In genomic region chr9:84315278-84315877, GRCh38 we compare ENCODE assay signal across 9 cellular contexts. TPM values are rescaled to one million over a fixed set of nuclear protein-coding genes. Genes with fewer than 3 reads are reported as not detected.
DNase-seq lines count a peak whose midpoint lies in the region; ATAC-seq, FAIRE-seq and TF ChIP-seq lines count a peak whose summit lies in the region.
"Had no signal": no experiment of that assay in that cellular context is flagged by ENCODE, and none has a peak within 500 bp of the region (broad histone marks: within the 10 kb centered on the region; RNA-seq: fewer than 3 reads in every experiment).

No MANE protein-coding gene starts in this region.

- CTCF ChIA-PET in AG04450 (lab: Charles Lee): interaction anchor here (0.6 to 3.4 kb wide), 44 partner anchors 8 to 1899 kb away, joined by 3 to 24 read pairs (median 3); partner anchors contain the start of gene KIF27
- CTCF ChIA-PET in T-cell (lab: Charles Lee): interaction anchor here (0.6 to 2.0 kb wide), 7 partner anchors 20 to 781 kb away, joined by 3 to 6 read pairs (median 4); no protein-coding TSS in a partner anchor

- peak; percentile 81 for ATAC-seq in GM18511 (IDR thresholded peaks at IDR 0.05; ENCODE audit: unreplicated experiment)
- peak; percentile 43 to 56 (median 52) for ATAC-seq in T-cell (replicated peaks in 1 of 4)
- no peak for ATAC-seq in HG03139 (IDR thresholded peaks at IDR 0.05; ENCODE audit: unreplicated experiment)

- H3K27ac ChIP-seq in AG04450 (ENCODE audit: low read depth, low read length) (no peak overlapping the region), astrocyte (ENCODE audit: low read depth, low read length) (no peak overlapping the region), hepatocyte (no peak overlapping the region)
- H3K27ac ChIP-seq: skin epidermis had no signal

- FAIRE-seq in astrocyte (lab: Jason Lieb, UNC): no peak

- H3K79me2 ChIP-seq in Loucy (ENCODE audit: insufficient read depth, low read length) (no peaks in the 10 kb centered on the region), astrocyte (ENCODE audit: insufficient read depth, low read length) (no peaks in the 10 kb centered on the region), hepatocyte (no peaks in the 10 kb centered on the region)

- H3K9me3 ChIP-seq in AG04450 (ENCODE audit: control insufficient read depth, insufficient read depth, low read length): no peaks in the 10 kb centered on the region
- H3K9me3 ChIP-seq in Loucy (ENCODE audit: insufficient read depth, low read depth, low read length): no peaks in the 10 kb centered on the region
- H3K9me3 ChIP-seq in astrocyte (ENCODE audit: insufficient read depth, low read depth, low read length): no peaks in the 10 kb centered on the region
- H3K9me3 ChIP-seq in hepatocyte (ENCODE audit: low read depth): no peaks in the 10 kb centered on the region

- H4K20me1 ChIP-seq in Loucy (ENCODE audit: insufficient read depth, low read length, poor library complexity, severe bottlenecking): no peaks in the 10 kb centered on the region
- H4K20me1 ChIP-seq in astrocyte (ENCODE audit: insufficient read depth, low read length): no peaks in the 10 kb centered on the region
- no peaks in the 10 kb centered on the region for H4K20me1 ChIP-seq in hepatocyte (ENCODE audit: insufficient read depth, poor library complexity, severe bottlenecking)

- POLR2A ChIA-PET in AG04450 (lab: Yijun Ruan, JAX): no interaction called here
- POLR2A ChIA-PET in T-cell (lab: Charles Lee): no interaction called here

- H3K36me3 Mint-ChIP-seq in T-cell (no peaks in the 10 kb centered on the region), astrocyte (ENCODE audit: low read depth, unreplicated experiment) (no peaks in the 10 kb centered on the region)

- H3K4me3 ChIP-seq in AG04450 (ENCODE audit: low read depth, low read length) (no peak overlapping the region), Loucy (ENCODE audit: low read length, poor library complexity, severe bottlenecking) (no peak overlapping the region), astrocyte (ENCODE audit: insufficient read depth, low read depth, low read length) (no peak overlapping the region), hepatocyte (no peak overlapping the region)
- H3K4me3 ChIP-seq: skin epidermis had no signal

- no peaks in the 10 kb centered on the region for H3K27me3 ChIP-seq in AG04450 (ENCODE audit: control insufficient read depth, insufficient read depth, low read length)
- no peaks in the 10 kb centered on the region for H3K27me3 ChIP-seq in Loucy (ENCODE audit: insufficient read depth, low read length, poor library complexity, severe bottlenecking)
- no peaks in the 10 kb centered on the region for H3K27me3 ChIP-seq in astrocyte (ENCODE audit: insufficient read depth, low read length)
- no peaks in the 10 kb centered on the region for H3K27me3 ChIP-seq in hepatocyte

- H3K4me1 Mint-ChIP-seq in T-cell (peaks cover 0 to 2% (median 0%) of the 10 kb centered on the region in 3 donors), astrocyte (ENCODE audit: low read depth, unreplicated experiment) (peaks cover 8% of the 10 kb centered on the region)

- 12% methylated on average over 8 of the region's 8 CpGs for WGBS in hepatocyte (ENCODE audit: low lambda C conversion rate, missing lambda C conversion rate)

- H3F3A ChIP-seq in Loucy (ENCODE audit: low read depth): no peaks in the 10 kb centered on the region

- no peaks in the 10 kb centered on the region for H3K4me1 ChIP-seq in Loucy (ENCODE audit: insufficient read depth, low read length, poor library complexity, severe bottlenecking)
- H3K4me1 ChIP-seq in astrocyte (ENCODE audit: insufficient read depth, low read length): no peaks in the 10 kb centered on the region
- no peaks in the 10 kb centered on the region for H3K4me1 ChIP-seq in hepatocyte (ENCODE audit: insufficient read depth)

- H3K36me3 ChIP-seq in Loucy (ENCODE audit: insufficient read depth, low read length): no peaks in the 10 kb centered on the region
- H3K36me3 ChIP-seq in astrocyte (ENCODE audit: insufficient read depth, low read length): no peaks in the 10 kb centered on the region
- no peaks in the 10 kb centered on the region for H3K36me3 ChIP-seq in hepatocyte (replicated peaks; ENCODE audit: insufficient read depth, low read depth)

- peak; percentile 82 for TF ChIP-seq CTCF in AG04450 (IDR thresholded peaks at IDR 0.05; ENCODE audit: low read depth, low read length)
- peak; percentile 90 for TF ChIP-seq CTCF in Loucy (conservative IDR thresholded peaks at IDR 0.05; ENCODE audit: low read length)
- peak; percentile 81 for TF ChIP-seq CTCF in astrocyte (IDR thresholded peaks at IDR 0.05; ENCODE audit: insufficient read depth, low read depth, low read length)
- TF ChIP-seq CTCF in hepatocyte (IDR thresholded peaks at IDR 0.05; ENCODE audit: poor library complexity): peak; percentile 89

- DNase-seq in AG04450 (ENCODE audit: low read depth, low spot score) (no peak), T-cell (peak in 32 of 34 experiments; percentile 6 to 52 (median 32)), astrocyte (ENCODE audit: low read depth) (peak; percentile 23), hepatocyte (ENCODE audit: low spot score) (peak; percentile 70), smooth muscle cell of the brain vasculature (ENCODE audit: low read depth, low spot score) (peak; percentile 57)

- H2AFZ ChIP-seq in Loucy (ENCODE audit: low read length) (peak overlapping the region; percentile 85; the same call in 1 of the 2 replicates), astrocyte (ENCODE audit: low read depth, low read length) (peak overlapping the region; percentile 48), hepatocyte (peak overlapping the region; percentile 19)

- H3K4me2 ChIP-seq in Loucy (ENCODE audit: low read depth, low read length, poor library complexity, severe bottlenecking): peak overlapping the region; percentile 7
- H3K4me2 ChIP-seq in astrocyte (ENCODE audit: low read length): peak overlapping the region; percentile 47
- H3K4me2 ChIP-seq in hepatocyte: peak overlapping the region; percentile 40

- H3K9ac ChIP-seq in Loucy (ENCODE audit: low read depth, low read length, poor library complexity, severe bottlenecking): no peak overlapping the region
- H3K9ac ChIP-seq in astrocyte (ENCODE audit: low read length): no peak overlapping the region

- no peaks in the 10 kb centered on the region for H3K9me3 Mint-ChIP-seq in T-cell
- no peaks in the 10 kb centered on the region for H3K9me3 Mint-ChIP-seq in astrocyte (ENCODE audit: unreplicated experiment)

- H3K9me2 ChIP-seq in Loucy (replicated peaks; ENCODE audit: low read depth, low read length) (no peaks in the 10 kb centered on the region), hepatocyte (replicated peaks; ENCODE audit: insufficient read depth) (no peaks in the 10 kb centered on the region)

- no peak overlapping the region for H3K27ac Mint-ChIP-seq in T-cell
- no peak overlapping the region for H3K27ac Mint-ChIP-seq in astrocyte (ENCODE audit: unreplicated experiment)

- H3K4me3 Mint-ChIP-seq in T-cell (no peak overlapping the region), astrocyte (ENCODE audit: unreplicated experiment) (no peak overlapping the region)

- H3K27me3 Mint-ChIP-seq in T-cell (peaks cover 0 to 3% of the 10 kb centered on the region in 2 donors), astrocyte (ENCODE audit: low read depth, unreplicated experiment) (peaks cover 6% of the 10 kb centered on the region)

RNA-seq across cellular contexts. Expression of gene SLC28A3, which starts 25.2 kb away (rescaled TPM):
- polyA plus RNA-seq in AG04450 (2011; rRNA removed) (0.73 and 0.74 TPM in 2 replicates), hepatocyte (0.84 and 0.98 TPM in 2 replicates)
- 0.41 and 0.56 TPM in 2 replicates for polyA minus RNA-seq in AG04450 (2011; rRNA and poly(A)+ RNA removed)
- total RNA-seq in T-cell (not detected), astrocyte (0.29 and 0.30 TPM in 2 replicates), hepatocyte (1.4 and 1.7 TPM in 2 replicates)

Comparison
In these comparisons a context has a peak if more than half of its experiments do, and no peak if none do; other contexts are left out.
1. H2AFZ ChIP-seq: peak in every context shown above with its lines; median percentile 85 in Loucy; 48 in astrocyte; 19 in hepatocyte.